In genomic region chr5:102771435-102771834, GRCh38 we compare ENCODE assay signal across 16 cellular contexts. TPM values are rescaled to one million over a fixed set of nuclear protein-coding genes. Genes with fewer than 3 reads are reported as not detected.
A peak's percentile ranks its signal among the peaks of the same experiment; 100 is the strongest.
DNase-seq lines count a peak whose midpoint lies in the region; ATAC-seq and TF ChIP-seq lines count a peak whose summit lies in the region.
"Had no signal": no experiment of that assay in that cellular context is flagged by ENCODE, and none has a peak within 500 bp of the region (broad histone marks: within the 10 kb centered on the region; RNA-seq: fewer than 3 reads in every experiment).

No MANE protein-coding gene starts in this region.

- H3K36me3 Mint-ChIP-seq in stimulated activated naive CD8-positive, alpha-beta T cell treated with anti-CD3 and anti-CD28 coated beads, Interleukin-15, Interleukin-2, amounts not matched to agents 100 ng/mL and 50 ng/mL, for 24 hours (ENCODE audit: low read depth) = peaks cover 24% of the 10 kb centered on the region
- H3K36me3 Mint-ChIP-seq in activated T-helper 17 cell treated with anti-CD3 and anti-CD28 coated beads, Interleukin-2, amount 50 U/mL, for 72 hours (ENCODE audit: low read depth) = peaks cover 50% of the 10 kb centered on the region

- no peaks in the 10 kb centered on the region for H3K9me3 ChIP-seq in lung (ENCODE audit: control insufficient read depth in 2 of 2, insufficient read depth in 1 of 2, low read length in 1 of 2)
- H3K9me3 ChIP-seq: mucosa of descending colon had no signal

- H3K9me3 Mint-ChIP-seq in stimulated activated naive CD8-positive, alpha-beta T cell treated with anti-CD3 and anti-CD28 coated beads, Interleukin-15, Interleukin-2, amounts not matched to agents 100 ng/mL and 50 ng/mL, for 24 hours = peaks cover 8% of the 10 kb centered on the region
- peaks cover 3% of the 10 kb centered on the region for H3K9me3 Mint-ChIP-seq in activated T-helper 17 cell treated with anti-CD3 and anti-CD28 coated beads, Interleukin-2, amount 50 U/mL, for 72 hours

- no peak overlapping the region for H3K4me3 ChIP-seq in lung
- H3K4me3 ChIP-seq: mucosa of descending colon had no signal

- DNase-seq in stimulated activated naive CD8-positive, alpha-beta T cell treated with anti-CD3 and anti-CD28 coated beads, Interleukin-15, Interleukin-2, amounts not matched to agents 100 U/mL and 50 U/mL, for 24 hours = no peak
- DNase-seq in lung (ENCODE audit: low spot score) (no peak), D341Med (ENCODE audit: low spot score) (no peak), NCI-H1694 (lab: John Stamatoyannopoulos, UW) (no peak), midbrain (lab: John Stamatoyannopoulos, UW) (no peak)
- DNase-seq: C1 segment of cervical spinal cord; caudate nucleus; mucosa of descending colon; NCI-H1436 treated with DMSO at 0.1 percent for 48 hours; NCI-H524 treated with DMSO at 0.1 percent for 48 hours; stimulated activated CD4-positive, alpha-beta T cell treated with anti-CD3 and anti-CD28 coated beads, Interleukin-2, amount 100 ng/mL, for 48 hours had no signal

- peak overlapping the region; percentile 36 for H3K27ac Mint-ChIP-seq in stimulated activated naive CD8-positive, alpha-beta T cell treated with anti-CD3 and anti-CD28 coated beads, Interleukin-15, Interleukin-2, amounts not matched to agents 100 ng/mL and 50 ng/mL, for 24 hours
- H3K27ac Mint-ChIP-seq in activated T-helper 17 cell treated with anti-CD3 and anti-CD28 coated beads, Interleukin-2, amount 50 U/mL, for 72 hours = peak overlapping the region; percentile 73
- H3K27ac Mint-ChIP-seq: stimulated activated memory B cell treated with anti-CD40 and anti-IgM and Interleukin-4, amounts not matched to agents 10 μg/mL and 1 μg/mL and 100 μg/mL, for 72 hours had no signal

- H3K27me3 ChIP-seq in lung (ENCODE audit: control insufficient read depth, insufficient read depth) = no peaks in the 10 kb centered on the region

- peak overlapping the region in 1 of 2 donors; percentile 23 for H3K27ac ChIP-seq in lung (ENCODE audit: low read depth in 1 of 2, low read length in 1 of 2)
- H3K27ac ChIP-seq: RWPE1 had no signal

- H3K4me1 Mint-ChIP-seq in stimulated activated naive CD8-positive, alpha-beta T cell treated with anti-CD3 and anti-CD28 coated beads, Interleukin-15, Interleukin-2, amounts not matched to agents 100 ng/mL and 50 ng/mL, for 24 hours (ENCODE audit: low read depth) = peaks cover 45% of the 10 kb centered on the region
- H3K4me1 Mint-ChIP-seq in activated T-helper 17 cell treated with anti-CD3 and anti-CD28 coated beads, Interleukin-2, amount 50 U/mL, for 72 hours = peaks cover 24% of the 10 kb centered on the region

- peaks cover 1 to 12% of the 10 kb centered on the region in 2 donors for H3K4me1 ChIP-seq in lung (ENCODE audit: control insufficient read depth in 2 of 2, insufficient read depth in 2 of 2, low read length in 2 of 2)

- no peaks in the 10 kb centered on the region for H3K36me3 ChIP-seq in lung (ENCODE audit: control insufficient read depth in 2 of 2, insufficient read depth in 2 of 2, low read length in 2 of 2)

- ATAC-seq in stimulated activated naive CD8-positive, alpha-beta T cell treated with anti-CD3 and anti-CD28 coated beads, Interleukin-15, Interleukin-2, amounts not matched to agents 100 U/mL and 50 U/mL, for 24 hours = no peak
- no peak for ATAC-seq in activated T-helper 17 cell treated with anti-CD3 and anti-CD28 coated beads, Interleukin-2, amount 50 U/mL, for 72 hours (replicated peaks)
- ATAC-seq in lung (ENCODE audit: insufficient read depth, low FRiP score) = peak; percentile 34
- no peak for ATAC-seq in GM18861 (IDR thresholded peaks at IDR 0.05; ENCODE audit: unreplicated experiment)
- ATAC-seq: mucosa of descending colon; stimulated activated memory B cell treated with anti-CD40 and anti-IgM and Interleukin-4, amounts not matched to agents 10 μg/mL and 1 μg/mL and 100 μg/mL, for 72 hours had no signal

- no peaks in the 10 kb centered on the region for H3K27me3 Mint-ChIP-seq in stimulated activated naive CD8-positive, alpha-beta T cell treated with anti-CD3 and anti-CD28 coated beads, Interleukin-15, Interleukin-2, amounts not matched to agents 100 ng/mL and 50 ng/mL, for 24 hours
- no peaks in the 10 kb centered on the region for H3K27me3 Mint-ChIP-seq in activated T-helper 17 cell treated with anti-CD3 and anti-CD28 coated beads, Interleukin-2, amount 50 U/mL, for 72 hours
- H3K27me3 Mint-ChIP-seq: stimulated activated memory B cell treated with anti-CD40 and anti-IgM and Interleukin-4, amounts not matched to agents 10 μg/mL and 1 μg/mL and 100 μg/mL, for 72 hours had no signal

- H3K4me3 Mint-ChIP-seq in stimulated activated naive CD8-positive, alpha-beta T cell treated with anti-CD3 and anti-CD28 coated beads, Interleukin-15, Interleukin-2, amounts not matched to agents 100 ng/mL and 50 ng/mL, for 24 hours = peak overlapping the region; percentile 28
- H3K4me3 Mint-ChIP-seq in activated T-helper 17 cell treated with anti-CD3 and anti-CD28 coated beads, Interleukin-2, amount 50 U/mL, for 72 hours = no peak overlapping the region
- H3K4me3 Mint-ChIP-seq: stimulated activated memory B cell treated with anti-CD40 and anti-IgM and Interleukin-4, amounts not matched to agents 10 μg/mL and 1 μg/mL and 100 μg/mL, for 72 hours had no signal

- no peak for TF ChIP-seq CTCF in lung (IDR thresholded peaks at IDR 0.05; ENCODE audit: control extremely low read depth, extremely low read depth)

RNA-seq across cellular contexts. Expression of gene PAM, which starts 16.3 kb away (rescaled TPM):
- total RNA-seq in activated T-helper 17 cell treated with anti-CD3 and anti-CD28 coated beads, Interleukin-2, amount 50 U/mL, for 72 hours = 100 to 1,000 TPM in 1 of 2 donors, 10 to 100 TPM in 1; 66.5 to 153 TPM
- 100 to 1,000 TPM; 158 to 248 TPM for total RNA-seq in lung
- 100 to 1,000 TPM; 117 to 143 TPM for polyA plus RNA-seq in lung
